8 cellular contexts compared by ENCODE assay signal in genomic region chr16:67928561-67929364, GRCh38. TPM values are rescaled to one million over a fixed set of nuclear protein-coding genes. Genes with fewer than 3 reads are reported as not detected.
DNase-seq lines count a peak whose midpoint lies in the region; ATAC-seq, FAIRE-seq and TF ChIP-seq lines count a peak whose summit lies in the region.

No MANE protein-coding gene starts in this region.

- H3K4me1 Mint-ChIP-seq in T-helper 17 cell: peaks cover 18% of the 10 kb centered on the region

- intact Hi-C loops in adrenal gland (cut with DNase I): loop anchor here (5.0 to 10.0 kb wide), 4 partner anchors 46 to 256 kb away; partner anchors contain the start of gene NRN1L (in 2 of the 2)
- intact Hi-C loops in right cardiac atrium (cut with DNase I): loop anchor here (2.0 to 5.0 kb wide), 4 partner anchors 46 to 111 kb away; partner anchors contain the start of gene NRN1L (in 2 of the 4)

- H3K4me1 ChIP-seq in MM.1S (ENCODE audit: low read length) (no peaks in the 10 kb centered on the region), adrenal gland (replicated peaks in 1 of 2) (peaks cover 0 to 8% of the 10 kb centered on the region in 2 donors), right cardiac atrium (ENCODE audit: control insufficient read depth, insufficient read depth, low read length) (peaks cover 3% of the 10 kb centered on the region), small intestine (ENCODE audit: control insufficient read depth in 2 of 2, insufficient read depth in 1 of 2, low read depth in 1 of 2, low read length in 1 of 2) (no peaks in the 10 kb centered on the region)

- WGBS in adrenal gland, 4 donors: 47 to 84% (median 50%) methylated on average over 7 to 16 of the region's 16 CpGs
- WGBS in right cardiac atrium: 48% methylated on average over 16 of the region's 16 CpGs
- 44 to 48% (median 47%) methylated on average over 16 of the region's 16 CpGs for WGBS in small intestine, 3 donors

- H3K27ac ChIP-seq in MM.1S (ENCODE audit: low read length) (no peak overlapping the region), adrenal gland (no peak overlapping the region), right cardiac atrium (ENCODE audit: low read length) (no peak overlapping the region), small intestine (ENCODE audit: low read depth in 1 of 2, low read length in 1 of 2) (no peak overlapping the region)

- H3K9me2 ChIP-seq in MM.1S (replicated peaks; ENCODE audit: insufficient read depth, low read length): no peaks in the 10 kb centered on the region

- no peak for TF ChIP-seq POLR2A in adrenal gland (IDR thresholded peaks at IDR 0.05)

- TF ChIP-seq CTCF in MM.1S (IDR thresholded peaks at IDR 0.05; ENCODE audit: low read length): peak; percentile 94
- TF ChIP-seq CTCF in adrenal gland (IDR thresholded peaks at IDR 0.05): peak; percentile 71 to 95 (median 88)

- H3K79me2 ChIP-seq in MM.1S (ENCODE audit: low read length): no peaks in the 10 kb centered on the region

- H3F3A ChIP-seq in MM.1S (ENCODE audit: insufficient read depth, low read length): no peaks in the 10 kb centered on the region

- peak; percentile 60 for DNase-seq in SIG-M5 treated with dmso at 0.1 percent for 504 hours (lab: John Stamatoyannopoulos, UW; ENCODE audit: unreplicated experiment)
- no peak for DNase-seq in SIG-M5 (lab: John Stamatoyannopoulos, UW)
- DNase-seq in MM.1S: peak; percentile 73
- peak; percentile 51 to 74 (median 57) for DNase-seq in T-helper 17 cell
- DNase-seq in adrenal gland: peak; percentile 71 to 84 (median 76)
- DNase-seq in right cardiac atrium: peak; percentile 69 to 88 (median 88)
- peak; percentile 71 for DNase-seq in small intestine

- H3K9me3 ChIP-seq in MM.1S (replicated peaks; ENCODE audit: insufficient read depth, low read length): no peaks in the 10 kb centered on the region
- H3K9me3 ChIP-seq in T-helper 17 cell (ENCODE audit: control insufficient read depth, low read length, poor library complexity, severe bottlenecking): no peaks in the 10 kb centered on the region
- no peaks in the 10 kb centered on the region for H3K9me3 ChIP-seq in adrenal gland (replicated peaks in 1 of 3)
- H3K9me3 ChIP-seq in right cardiac atrium (ENCODE audit: control insufficient read depth, low read length): no peaks in the 10 kb centered on the region
- no peaks in the 10 kb centered on the region for H3K9me3 ChIP-seq in small intestine (ENCODE audit: control insufficient read depth, low read depth)

- no peaks in the 10 kb centered on the region for H3K27me3 ChIP-seq in MM.1S (replicated peaks; ENCODE audit: insufficient read depth, low read length)
- no peaks in the 10 kb centered on the region for H3K27me3 ChIP-seq in adrenal gland
- no peaks in the 10 kb centered on the region for H3K27me3 ChIP-seq in right cardiac atrium (ENCODE audit: control insufficient read depth, insufficient read depth)
- H3K27me3 ChIP-seq in small intestine (ENCODE audit: control insufficient read depth in 2 of 2, insufficient read depth in 2 of 2, low read length in 2 of 2): no peaks in the 10 kb centered on the region

- no peak for FAIRE-seq in small intestine (lab: Jason Lieb, UNC)

- H3K36me3 Mint-ChIP-seq in T-helper 17 cell (ENCODE audit: low read depth): no peaks in the 10 kb centered on the region

- H3K4me2 ChIP-seq in MM.1S (ENCODE audit: low read depth, low read length): no peak overlapping the region

- H4K20me1 ChIP-seq in MM.1S (ENCODE audit: insufficient read depth, low read length): no peaks in the 10 kb centered on the region

- no peak overlapping the region for H3K27ac Mint-ChIP-seq in T-helper 17 cell

- H3K36me3 ChIP-seq in MM.1S (replicated peaks; ENCODE audit: insufficient read depth, low read length) (no peaks in the 10 kb centered on the region), adrenal gland (replicated peaks in 1 of 2) (peaks cover 0 to 16% of the 10 kb centered on the region in 2 donors), small intestine (ENCODE audit: control insufficient read depth in 2 of 2, insufficient read depth in 2 of 2, low read length in 2 of 2) (no peaks in the 10 kb centered on the region)

- peak; percentile 89 for ATAC-seq in T-helper 17 cell
- peak; percentile 59 to 62 for ATAC-seq in right cardiac atrium
- no peak for ATAC-seq in GM21526 (IDR thresholded peaks at IDR 0.05; ENCODE audit: low FRiP score, unreplicated experiment)

- H3K4me3 ChIP-seq in MM.1S (ENCODE audit: low read length) (no peak overlapping the region), adrenal gland (no peak overlapping the region), right cardiac atrium (ENCODE audit: low read length) (no peak overlapping the region), small intestine (ENCODE audit: low read depth in 1 of 2, low read length in 2 of 2) (no peak overlapping the region)

- H3K9ac ChIP-seq in MM.1S (ENCODE audit: low read length): no peak overlapping the region

- no peaks in the 10 kb centered on the region for H3K27me3 Mint-ChIP-seq in T-helper 17 cell

- no peak overlapping the region for H3K4me3 Mint-ChIP-seq in T-helper 17 cell

- H2AFZ ChIP-seq in MM.1S (ENCODE audit: low read length): no peak overlapping the region

RNA-seq across cellular contexts. Expression of gene CTRL, which starts 2.9 kb away (rescaled TPM):
- total RNA-seq in T-helper 17 cell (1 to 10 TPM; 6.7 to 8.4 TPM), adrenal gland (1 to 10 TPM in 4 of 8 donors, under 1 TPM in 3, not detected in 1; 0.26 to 2.2 (median 1.2) TPM), right cardiac atrium (under 1 TPM in 3 of 4 donors, not detected in 1; 0.37 to 0.94 (median 0.42) TPM)
- polyA plus RNA-seq in adrenal gland (1 to 10 TPM in 2 of 3 donors, under 1 TPM in 1; 0.09 to 4.6 (median 3.2) TPM), right cardiac atrium (0.66 TPM), small intestine (1 to 10 TPM; 1.4 to 6.7 (median 5.4) TPM)

RNA-seq across cellular contexts. Expression of gene PSMB10, which starts 7.9 kb away (rescaled TPM):
- total RNA-seq in T-helper 17 cell (100 to 1,000 TPM in 1 of 2 donors, 10 to 100 TPM in 1; 93.7 to 119 TPM), adrenal gland (10 to 100 TPM; 42.0 to 71.9 (median 59.1) TPM), right cardiac atrium (10 to 100 TPM; 49.1 to 64.0 (median 58.5) TPM)
- polyA plus RNA-seq in adrenal gland (100 to 1,000 TPM in 2 of 3 donors, 10 to 100 TPM in 1; 12.6 to 315 (median 305) TPM), right cardiac atrium (92.8 TPM), small intestine (100 to 1,000 TPM; 197 to 354 (median 245) TPM)

RNA-seq across cellular contexts. Expression of gene LCAT, which starts 15.2 kb away (rescaled TPM):
- total RNA-seq in T-helper 17 cell: 1 to 10 TPM; 4.6 to 5.7 TPM
- 10 to 100 TPM in 4 of 8 donors, 1 to 10 TPM in 4; 4.1 to 27.6 (median 12.6) TPM for total RNA-seq in adrenal gland
- 100 to 1,000 TPM in 1 of 3 donors, 10 to 100 TPM in 1, 1 to 10 TPM in 1; 3.0 to 240 (median 91.1) TPM for polyA plus RNA-seq in adrenal gland
- 10 to 100 TPM; 15.0 to 27.0 (median 16.1) TPM for total RNA-seq in right cardiac atrium
- polyA plus RNA-seq in right cardiac atrium: 17.4 TPM
- 1 to 10 TPM in 2 of 3 donors, under 1 TPM in 1; 0.54 to 4.4 (median 1.3) TPM for polyA plus RNA-seq in small intestine

RNA-seq across cellular contexts. Expression of gene PSKH1, which starts 35.7 kb away (rescaled TPM):
- total RNA-seq in T-helper 17 cell: 10 to 100 TPM; 14.5 to 15.5 TPM
- 10 to 100 TPM; 19.9 to 43.7 (median 29.1) TPM for total RNA-seq in adrenal gland
- 10 to 100 TPM in 2 of 3 donors, 1 to 10 TPM in 1; 9.5 to 18.2 (median 15.4) TPM for polyA plus RNA-seq in adrenal gland
- total RNA-seq in right cardiac atrium: 10 to 100 TPM; 23.8 to 31.1 (median 27.0) TPM
- 26.8 TPM for polyA plus RNA-seq in right cardiac atrium
- 10 to 100 TPM; 13.8 to 28.4 (median 18.8) TPM for polyA plus RNA-seq in small intestine

RNA-seq across cellular contexts. Expression of gene SLC12A4, which starts 39.7 kb away (rescaled TPM):
- total RNA-seq in T-helper 17 cell (10 to 100 TPM; 19.5 to 24.3 TPM), adrenal gland (100 to 1,000 TPM in 1 of 8 donors, 10 to 100 TPM in 7; 54.8 to 101 (median 77.7) TPM), right cardiac atrium (100 to 1,000 TPM in 1 of 4 donors, 10 to 100 TPM in 3; 64.6 to 114 (median 66.8) TPM)
- polyA plus RNA-seq in adrenal gland (100 to 1,000 TPM in 1 of 3 donors, 10 to 100 TPM in 2; 39.6 to 111 (median 47.0) TPM), right cardiac atrium (49.3 TPM), small intestine (10 to 100 TPM in 1 of 3 donors, 1 to 10 TPM in 2; 1.1 to 10.0 (median 4.1) TPM)
